In genomic region chr22:29790061-29790460, GRCh38 we compare ENCODE assay signal across 17 cellular contexts.
DNase-seq lines count a peak whose midpoint lies in the region; ATAC-seq and TF ChIP-seq lines count a peak whose summit lies in the region.
"Had no signal": no experiment of that assay in that cellular context is flagged by ENCODE, and none has a peak within 500 bp of the region (broad histone marks: within the 10 kb centered on the region; RNA-seq: fewer than 3 reads in every experiment).

No MANE protein-coding gene starts in this region.

- ATAC-seq in activated naive CD8-positive, alpha-beta T cell treated with anti-CD3 and anti-CD28 coated beads, Interleukin-2, amount 50 U/mL, for 24 hours = no peak
- no peak for ATAC-seq in GM18520 (IDR thresholded peaks at IDR 0.05; ENCODE audit: unreplicated experiment)
- ATAC-seq: GM23338, HCT116 had no signal

- POLR2A ChIA-PET in HEK293 (lab: Yijun Ruan, JAX) = no interaction called here

- H3K27ac ChIP-seq in HEK293 (ENCODE audit: extremely low read depth, low read depth, low read length) = no peak overlapping the region

- CTCF ChIA-PET in HEK293 (lab: Yijun Ruan, JAX) = no interaction called here

- TF ChIP-seq CTCF in HEK293 (tag by site-specific recombination; IDR thresholded peaks at IDR 0.05) = no peak

- H3K36me3 Mint-ChIP-seq in activated naive CD8-positive, alpha-beta T cell = peaks cover 5% of the 10 kb centered on the region
- peaks cover 19% of the 10 kb centered on the region for H3K36me3 Mint-ChIP-seq in activated naive CD8-positive, alpha-beta T cell treated with anti-CD3 and anti-CD28 coated beads, Interleukin-2, amount 50 U/mL, for 24 hours (ENCODE audit: low read depth)
- peaks cover 79% of the 10 kb centered on the region for H3K36me3 Mint-ChIP-seq in dendritic cell treated with granulocyte-macrophage colony-stimulating factor and Interleukin-4, amounts not matched to agents 40 ng/mL and 50 ng/mL, for 4 days (ENCODE audit: low read depth)

- H3K9me3 Mint-ChIP-seq in activated naive CD8-positive, alpha-beta T cell (ENCODE audit: low read depth) = no peaks in the 10 kb centered on the region
- H3K9me3 Mint-ChIP-seq in activated naive CD8-positive, alpha-beta T cell treated with anti-CD3 and anti-CD28 coated beads, Interleukin-2, amount 50 U/mL, for 24 hours = no peaks in the 10 kb centered on the region
- H3K9me3 Mint-ChIP-seq in dendritic cell treated with granulocyte-macrophage colony-stimulating factor and Interleukin-4, amounts not matched to agents 40 ng/mL and 50 ng/mL, for 4 days = no peaks in the 10 kb centered on the region
- H3K9me3 Mint-ChIP-seq: CD4-positive, CD25-positive, alpha-beta regulatory T cell; GM23338 had no signal

- peak overlapping the region; percentile 22 for H3K27ac Mint-ChIP-seq in activated naive CD8-positive, alpha-beta T cell
- H3K27ac Mint-ChIP-seq in activated naive CD8-positive, alpha-beta T cell treated with anti-CD3 and anti-CD28 coated beads, Interleukin-2, amount 50 U/mL, for 24 hours = no peak overlapping the region
- H3K27ac Mint-ChIP-seq in dendritic cell treated with granulocyte-macrophage colony-stimulating factor and Interleukin-4, amounts not matched to agents 40 ng/mL and 50 ng/mL, for 4 days = peak overlapping the region; percentile 15
- H3K27ac Mint-ChIP-seq: GM23338 had no signal

- no peak overlapping the region for H3K4me3 Mint-ChIP-seq in activated naive CD8-positive, alpha-beta T cell
- no peak overlapping the region for H3K4me3 Mint-ChIP-seq in activated naive CD8-positive, alpha-beta T cell treated with anti-CD3 and anti-CD28 coated beads, Interleukin-2, amount 50 U/mL, for 24 hours
- no peak overlapping the region for H3K4me3 Mint-ChIP-seq in dendritic cell treated with granulocyte-macrophage colony-stimulating factor and Interleukin-4, amounts not matched to agents 40 ng/mL and 50 ng/mL, for 4 days
- H3K4me3 Mint-ChIP-seq: CD4-positive, CD25-positive, alpha-beta regulatory T cell; GM23338 had no signal

- H3K9me3 ChIP-seq in HEK293 (ENCODE audit: control insufficient read depth, insufficient read depth, low read depth, low read length) = no peaks in the 10 kb centered on the region
- H3K9me3 ChIP-seq: BE2C had no signal

- intact Hi-C loops in dendritic cell treated with granulocyte-macrophage colony-stimulating factor and Interleukin-4, amounts not matched to agents 40 ng/mL and 50 ng/mL, for 4 days (cut with micrococcal nuclease) = no loop called here

- no peaks in the 10 kb centered on the region for H3K4me1 ChIP-seq in HEK293 (ENCODE audit: control insufficient read depth, insufficient read depth, low read length)
- H3K4me1 ChIP-seq: BE2C had no signal

- no peaks in the 10 kb centered on the region for H3K27me3 Mint-ChIP-seq in activated naive CD8-positive, alpha-beta T cell
- H3K27me3 Mint-ChIP-seq in activated naive CD8-positive, alpha-beta T cell treated with anti-CD3 and anti-CD28 coated beads, Interleukin-2, amount 50 U/mL, for 24 hours = no peaks in the 10 kb centered on the region
- no peaks in the 10 kb centered on the region for H3K27me3 Mint-ChIP-seq in dendritic cell treated with granulocyte-macrophage colony-stimulating factor and Interleukin-4, amounts not matched to agents 40 ng/mL and 50 ng/mL, for 4 days
- H3K27me3 Mint-ChIP-seq: CD4-positive, CD25-positive, alpha-beta regulatory T cell had no signal

- DNase-seq in activated naive CD8-positive, alpha-beta T cell treated with anti-CD3 and anti-CD28 coated beads, Interleukin-2, amount 50 U/mL, for 24 hours = no peak
- no peak for DNase-seq in COR-L47 (lab: John Stamatoyannopoulos, UW)
- no peak for DNase-seq in activated CD8-positive, alpha-beta memory T cell treated with anti-CD3 and anti-CD28 coated beads for 24 hours
- DNase-seq: ACHN; BE2C; C1 segment of cervical spinal cord; CD4-positive, CD25-positive, alpha-beta regulatory T cell; DMS153; DMS79; GDM1; H7 had no signal

- H3K36me3 ChIP-seq in HEK293 (ENCODE audit: control insufficient read depth in 2 of 2, insufficient read depth in 1 of 2, low read length in 2 of 2) = peaks cover 18 to 74% of the 10 kb centered on the region in 2 experiments

- H3K4me1 Mint-ChIP-seq in activated naive CD8-positive, alpha-beta T cell (ENCODE audit: low read depth) = no peaks in the 10 kb centered on the region
- H3K4me1 Mint-ChIP-seq in activated naive CD8-positive, alpha-beta T cell treated with anti-CD3 and anti-CD28 coated beads, Interleukin-2, amount 50 U/mL, for 24 hours = no peaks in the 10 kb centered on the region
- H3K4me1 Mint-ChIP-seq in dendritic cell treated with granulocyte-macrophage colony-stimulating factor and Interleukin-4, amounts not matched to agents 40 ng/mL and 50 ng/mL, for 4 days (ENCODE audit: low read depth) = no peaks in the 10 kb centered on the region
- H3K4me1 Mint-ChIP-seq: CD4-positive, CD25-positive, alpha-beta regulatory T cell had no signal

- no peak overlapping the region for H3K4me3 ChIP-seq in HEK293 (ENCODE audit: low read depth, low read length)
- H3K4me3 ChIP-seq: GM23338 had no signal

TF ChIP-seq in HEK293, 187 proteins besides CTCF, POLR2A, EP300 and RAD21:
- TF ChIP-seq ZNF768 (tag by site-specific recombination; IDR thresholded peaks at IDR 0.05) (peak; percentile 89), MEIS1 (CRISPR knock-in tag; IDR thresholded peaks at IDR 0.05; ENCODE audit: borderline replicate concordance) (no peak)
